1 cellular context compared by ENCODE assay signal in the genomic region with DNA sequence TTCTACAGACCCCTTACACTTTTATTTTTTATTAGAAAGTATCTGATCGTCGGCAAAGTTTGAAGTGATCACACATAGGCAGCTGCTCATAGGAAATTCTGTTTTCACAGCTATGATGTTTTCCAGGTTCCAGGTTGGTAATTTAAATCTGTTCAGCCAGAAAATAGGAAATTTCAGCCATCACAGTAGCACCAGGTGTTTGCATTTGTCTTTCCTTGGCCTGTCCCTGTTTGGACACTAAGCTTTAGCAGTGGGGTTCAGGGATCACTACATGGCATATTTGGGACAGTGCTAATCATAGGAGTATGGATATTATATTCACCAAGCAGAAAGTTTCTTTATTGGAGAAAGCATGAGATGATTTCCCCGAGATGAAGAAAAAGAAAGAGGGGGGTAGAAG.
TF ChIP-seq lines count a peak whose summit lies in the region.

No MANE protein-coding gene starts in this region.

TF ChIP-seq in HepG2, 621 proteins besides CTCF, POLR2A, EP300 and RAD21 (continued from another document):
- TF ChIP-seq, protein P1, sequence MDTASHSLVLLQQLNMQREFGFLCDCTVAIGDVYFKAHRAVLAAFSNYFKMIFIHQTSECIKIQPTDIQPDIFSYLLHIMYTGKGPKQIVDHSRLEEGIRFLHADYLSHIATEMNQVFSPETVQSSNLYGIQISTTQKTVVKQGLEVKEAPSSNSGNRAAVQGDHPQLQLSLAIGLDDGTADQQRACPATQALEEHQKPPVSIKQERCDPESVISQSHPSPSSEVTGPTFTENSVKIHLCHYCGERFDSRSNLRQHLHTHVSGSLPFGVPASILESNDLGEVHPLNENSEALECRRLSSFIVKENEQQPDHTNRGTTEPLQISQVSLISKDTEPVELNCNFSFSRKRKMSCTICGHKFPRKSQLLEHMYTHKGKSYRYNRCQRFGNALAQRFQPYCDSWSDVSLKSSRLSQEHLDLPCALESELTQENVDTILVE (CRISPR knock-in tag; IDR thresholded peaks at IDR 0.05): 0 out of 2 replicates have a peak, but pooled peaks have one; percentile 7
